Comparison of ENCODE assay signal across 26 cellular contexts in the genomic region with DNA sequence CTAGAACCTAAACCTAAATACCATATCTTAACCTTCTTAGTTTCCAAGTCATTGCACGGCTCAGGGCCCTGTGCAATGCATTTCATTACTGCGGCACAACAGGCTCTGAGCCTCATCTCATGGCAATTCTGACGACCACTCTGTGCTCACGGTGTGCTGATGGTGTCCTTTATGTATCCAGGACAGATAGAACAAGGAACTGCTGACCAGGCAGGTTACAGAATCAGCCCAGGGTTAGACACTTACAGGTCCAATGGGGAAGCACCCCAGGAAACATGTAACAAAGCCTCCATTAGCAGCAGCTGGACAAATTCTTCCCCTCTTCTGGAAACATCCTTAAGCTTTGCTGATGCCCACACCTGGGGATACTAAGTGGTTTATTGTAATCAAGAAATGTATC.
A peak's percentile ranks its signal among the peaks of the same experiment; 100 is the strongest.
DNase-seq lines count a peak whose midpoint lies in the region; ATAC-seq, FAIRE-seq and TF ChIP-seq lines count a peak whose summit lies in the region.
"Had no signal": no experiment of that assay in that cellular context is flagged by ENCODE, and none has a peak within 500 bp of the region (broad histone marks: within the 10 kb centered on the region; RNA-seq: fewer than 3 reads in every experiment).

No MANE protein-coding gene starts in this region.

- no peaks in the 10 kb centered on the region for H3K27me3 Mint-ChIP-seq in GM23338 (ENCODE audit: insufficient read depth, low read depth, poor library complexity)
- H3K27me3 Mint-ChIP-seq: CD4-positive, CD25-positive, alpha-beta regulatory T cell had no signal

- intact Hi-C loops in HepG2 (cut with micrococcal nuclease; ENCODE audit: unreplicated experiment): no loop called here
- intact Hi-C loops in right lobe of liver (cut with DNase I): no loop called here
- intact Hi-C loops in K562 (cut with micrococcal nuclease): no loop called here

- no TSS peak for BruUV-seq in HepG2 (replicated peaks; lab: Mats Ljungman, UMichigan)
- no TSS peak for BruUV-seq in K562 (replicated peaks; lab: Mats Ljungman, UMichigan)

- H3K36me3 ChIP-seq in HepG2 (replicated peaks in 1 of 2; ENCODE audit: control insufficient read depth in 1 of 2, insufficient read depth in 2 of 2, low read length in 2 of 2) (no peaks in the 10 kb centered on the region), right lobe of liver (no peaks in the 10 kb centered on the region), GM23338 (ENCODE audit: insufficient read depth) (no peaks in the 10 kb centered on the region), K562 (ENCODE audit: control insufficient read depth, insufficient read depth, low read length) (no peaks in the 10 kb centered on the region)
- H3K36me3 ChIP-seq: BE2C, BLaER1 had no signal

- H3K27ac ChIP-seq in HepG2 (ENCODE audit: extremely low read length, insufficient read depth, low read length): no peak overlapping the region
- no peak overlapping the region for H3K27ac ChIP-seq in right lobe of liver
- H3K27ac ChIP-seq in GM23338 (ENCODE audit: low read depth): no peak overlapping the region
- no peak overlapping the region for H3K27ac ChIP-seq in K562 (ENCODE audit: extremely low read depth, low read depth, low read length)
- H3K27ac ChIP-seq: BLaER1 had no signal

- POLR2A ChIA-PET in HepG2 (lab: Yijun Ruan, JAX): no interaction called here
- POLR2A ChIA-PET in K562 (lab: Yijun Ruan, JAX): no interaction called here

- H2AFZ ChIP-seq in HepG2 (ENCODE audit: low read length) (no peak overlapping the region), GM23338 (no peak overlapping the region), K562 (ENCODE audit: low read depth, low read length) (no peak overlapping the region)

- H3K9me3 ChIP-seq in HepG2 (ENCODE audit: low read length): no peaks in the 10 kb centered on the region
- H3K9me3 ChIP-seq in right lobe of liver: no peaks in the 10 kb centered on the region
- H3K9me3 ChIP-seq in K562 (replicated peaks; ENCODE audit: control insufficient read depth, insufficient read depth, low read depth, low read length): no peaks in the 10 kb centered on the region
- H3K9me3 ChIP-seq: BE2C, BLaER1 had no signal

- no peak for TF ChIP-seq EP300 in HepG2 (IDR thresholded peaks at IDR 0.05; ENCODE audit: low read depth in 2 of 2, low read length in 2 of 2)
- TF ChIP-seq EP300 in HepG2 (CRISPR knock-in tag; IDR thresholded peaks at IDR 0.05; ENCODE audit: borderline replicate concordance): no peak
- TF ChIP-seq EP300 in K562 (IDR thresholded peaks at IDR 0.05; ENCODE audit: low read length): no peak

- H3K4me3 ChIP-seq in HepG2 (replicated peaks in 1 of 3; ENCODE audit: insufficient read depth in 1 of 3, low read depth in 2 of 3, low read length in 3 of 3) (no peak overlapping the region), right lobe of liver (no peak overlapping the region), GM23338 (no peak overlapping the region), K562 (no peak overlapping the region)
- H3K4me3 ChIP-seq: BLaER1, GM12878 had no signal

- H3K27ac Mint-ChIP-seq in GM23338: peak overlapping the region; percentile 10; the same call in 1 of the 2 replicates
- H3K27ac Mint-ChIP-seq: CD14-positive monocyte; CD4-positive, alpha-beta memory T cell; CD4-positive, CD25-positive, alpha-beta regulatory T cell; CD8-positive, alpha-beta memory T cell had no signal

- no peaks in the 10 kb centered on the region for H3K9me1 ChIP-seq in K562 (ENCODE audit: control insufficient read depth, insufficient read depth, low read length)

- ATAC-seq in HepG2: no peak
- no peak for ATAC-seq in right lobe of liver
- ATAC-seq in GM23338: no peak
- no peak for ATAC-seq in K562
- no peak for ATAC-seq in HG02759 (IDR thresholded peaks at IDR 0.05; ENCODE audit: unreplicated experiment)
- ATAC-seq: GM12878 had no signal

- 21% methylated on average over 4 of the region's 4 CpGs for WGBS in HepG2 (ENCODE audit: low lambda C conversion rate)
- 78% methylated on average over 4 of the region's 4 CpGs for WGBS in right lobe of liver (ENCODE audit: insufficient coverage, low coverage, low lambda C conversion rate, missing lambda C conversion rate)
- 2% methylated on average over 4 of the region's 4 CpGs for WGBS in K562 (ENCODE audit: insufficient coverage, low coverage, missing lambda C conversion rate)

- no peak overlapping the region for H3K4me3 Mint-ChIP-seq in GM23338
- H3K4me3 Mint-ChIP-seq: CD14-positive monocyte; CD4-positive, alpha-beta memory T cell; CD4-positive, CD25-positive, alpha-beta regulatory T cell; CD8-positive, alpha-beta memory T cell had no signal

- in situ Hi-C loops in HepG2 (cut with HindIII; ENCODE audit: extremely low pct_ligation_motif_present, low pct_unique_long_range_greater_than_20kb): no loop called here
- in situ Hi-C loops in K562 (cut with MboI): no loop called here

- H3K36me3 Mint-ChIP-seq in GM23338 (ENCODE audit: low read depth): no peaks in the 10 kb centered on the region
- H3K36me3 Mint-ChIP-seq: CD14-positive monocyte; CD4-positive, alpha-beta memory T cell; CD4-positive, CD25-positive, alpha-beta regulatory T cell; CD8-positive, alpha-beta memory T cell had no signal

- no peaks in the 10 kb centered on the region for H3K9me2 ChIP-seq in GM23338 (ENCODE audit: insufficient read depth)

- TF ChIP-seq CTCF in HepG2 (CRISPR knock-in tag; IDR thresholded peaks at IDR 0.05) (no peak), right lobe of liver (IDR thresholded peaks at IDR 0.05) (no peak), GM23338 (conservative IDR thresholded peaks at IDR 0.05; ENCODE audit: low read depth in 2 of 2) (no peak), K562 (IDR thresholded peaks at IDR 0.05 in 2 of 3, conservative IDR thresholded peaks at IDR 0.05 in 1 of 3; ENCODE audit: insufficient read depth in 2 of 3, low read depth in 1 of 3, low read length in 3 of 3) (no peak)

- no peak for FAIRE-seq in HepG2 (lab: Jason Lieb, UNC)
- no peak for FAIRE-seq in K562 (lab: Jason Lieb, UNC)
- FAIRE-seq: GM12878, GM12892, GM18507 had no signal

- peaks cover 4% of the 10 kb centered on the region; the same call in 2 of the 3 replicates for H3K4me1 Mint-ChIP-seq in GM23338
- H3K4me1 Mint-ChIP-seq: CD14-positive monocyte; CD4-positive, alpha-beta memory T cell; CD4-positive, CD25-positive, alpha-beta regulatory T cell; CD8-positive, alpha-beta memory T cell had no signal

- no peaks in the 10 kb centered on the region for H3K4me1 ChIP-seq in HepG2 (ENCODE audit: insufficient read depth, low read length)
- H3K4me1 ChIP-seq in right lobe of liver: no peaks in the 10 kb centered on the region
- 0 out of 2 replicates have a peak, but pooled peaks cover 4% of the 10 kb centered on the region for H3K4me1 ChIP-seq in GM23338 (ENCODE audit: insufficient read depth)
- no peaks in the 10 kb centered on the region for H3K4me1 ChIP-seq in K562 (replicated peaks in 1 of 2; ENCODE audit: control insufficient read depth in 2 of 2, insufficient read depth in 2 of 2, low read length in 2 of 2)
- H3K4me1 ChIP-seq: BE2C, BLaER1 had no signal

- H4K20me1 ChIP-seq in HepG2 (ENCODE audit: insufficient read depth, low read length): no peaks in the 10 kb centered on the region
- H4K20me1 ChIP-seq in GM23338 (replicated peaks; ENCODE audit: insufficient read depth): no peaks in the 10 kb centered on the region
- peaks cover 3% of the 10 kb centered on the region; the same call in 1 of the 2 replicates for H4K20me1 ChIP-seq in K562 (replicated peaks; ENCODE audit: control insufficient read depth, insufficient read depth, low read length)
- H4K20me1 ChIP-seq: BLaER1 had no signal

- CTCF ChIA-PET in HepG2 (lab: Yijun Ruan, JAX; ENCODE audit: low intra/inter-chr PET ratio, low total read pairs) (no interaction called here), K562 (lab: Yijun Ruan, JAX; ENCODE audit: low intra/inter-chr PET ratio) (no interaction called here)

- H3K4me2 ChIP-seq in HepG2 (ENCODE audit: low read depth, low read length) (no peak overlapping the region), GM23338 (no peak overlapping the region), K562 (ENCODE audit: insufficient read depth, low read length) (no peak overlapping the region)
- H3K4me2 ChIP-seq: BLaER1 had no signal

- no peaks in the 10 kb centered on the region for H3K9me3 Mint-ChIP-seq in GM23338

- DNase-seq in HepG2 (ENCODE audit: low spot score): no peak
- no peak for DNase-seq in right lobe of liver
- DNase-seq in GM23338 (ENCODE audit: low spot score): no peak
- DNase-seq in K562 (ENCODE audit: extremely low read depth in 1 of 4, low spot score in 3 of 4): no peak
- DNase-seq in A172 (ENCODE audit: low spot score): no peak
- DNase-seq: 8988T; ACHN; BE2C; C1 segment of cervical spinal cord; CD4-positive, alpha-beta memory T cell; CD4-positive, CD25-positive, alpha-beta regulatory T cell; CD8-positive, alpha-beta memory T cell; COR-L47; DMS 273 treated with DMSO at 0.1 percent for 48 hours; DMS153; DMS53; DMS79; DND-41; EL; GDM1 had no signal

- no peaks in the 10 kb centered on the region for H3F3A ChIP-seq in GM23338 (replicated peaks; ENCODE audit: low read depth)

- no peaks in the 10 kb centered on the region for H3K79me2 ChIP-seq in HepG2 (ENCODE audit: insufficient read depth, low read length)
- H3K79me2 ChIP-seq in GM23338 (replicated peaks; ENCODE audit: insufficient read depth): no peaks in the 10 kb centered on the region
- H3K79me2 ChIP-seq in K562 (ENCODE audit: control insufficient read depth, insufficient read depth, low read length): no peaks in the 10 kb centered on the region

- peaks cover 0 to 6% of the 10 kb centered on the region in 2 experiments; a peak in 1 of 5 replicates for H3K27me3 ChIP-seq in HepG2 (ENCODE audit: control insufficient read depth in 1 of 2, insufficient read depth in 2 of 2, low read length in 2 of 2)
- no peaks in the 10 kb centered on the region for H3K27me3 ChIP-seq in right lobe of liver
- H3K27me3 ChIP-seq in GM23338 (ENCODE audit: insufficient read depth): no peaks in the 10 kb centered on the region
- peaks cover 21 to 28% of the 10 kb centered on the region in 2 experiments; a peak in 4 of 5 replicates for H3K27me3 ChIP-seq in K562 (ENCODE audit: control insufficient read depth in 2 of 2, insufficient read depth in 2 of 2, low read length in 2 of 2)
- H3K27me3 ChIP-seq: BLaER1 had no signal

- no peak for TF ChIP-seq RAD21 in HepG2 (CRISPR knock-in tag; IDR thresholded peaks at IDR 0.05)
- TF ChIP-seq RAD21 in K562 (CRISPR knock-in tag; conservative IDR thresholded peaks at IDR 0.05 in 1 of 2, IDR thresholded peaks at IDR 0.05 in 1 of 2): no peak

- H3K9ac ChIP-seq in HepG2 (ENCODE audit: insufficient read depth, low read depth, low read length) (no peak overlapping the region), K562 (ENCODE audit: insufficient read depth in 1 of 2, low read depth in 2 of 2, low read length in 2 of 2) (no peak overlapping the region)
- H3K9ac ChIP-seq: BLaER1 had no signal

- no peak for TF ChIP-seq POLR2A in HepG2 (IDR thresholded peaks at IDR 0.05; ENCODE audit: insufficient read depth in 1 of 2, low read depth in 2 of 2, low read length in 2 of 2)
- no peak for TF ChIP-seq POLR2A in right lobe of liver (IDR thresholded peaks at IDR 0.05)
- no peak for TF ChIP-seq POLR2A in K562 (conservative IDR thresholded peaks at IDR 0.05)

TF ChIP-seq in GM23338, 12 proteins besides CTCF, POLR2A, EP300 and RAD21 (continues in another document):
- TF ChIP-seq CREB1 (CRISPR knock-in tag; IDR thresholded peaks at IDR 0.05; ENCODE audit: low read depth): no peak

TF ChIP-seq in K562, 482 proteins besides CTCF, POLR2A, EP300 and RAD21 (continues in another document):
- TF ChIP-seq ZFP30 (CRISPR knock-in tag; IDR thresholded peaks at IDR 0.05; ENCODE audit: borderline replicate concordance): no peak
- no peak for TF ChIP-seq PTBP1 (IDR thresholded peaks at IDR 0.05; ENCODE audit: low read depth, low read length)
